9 cellular contexts compared by ENCODE assay signal in the genomic region with DNA sequence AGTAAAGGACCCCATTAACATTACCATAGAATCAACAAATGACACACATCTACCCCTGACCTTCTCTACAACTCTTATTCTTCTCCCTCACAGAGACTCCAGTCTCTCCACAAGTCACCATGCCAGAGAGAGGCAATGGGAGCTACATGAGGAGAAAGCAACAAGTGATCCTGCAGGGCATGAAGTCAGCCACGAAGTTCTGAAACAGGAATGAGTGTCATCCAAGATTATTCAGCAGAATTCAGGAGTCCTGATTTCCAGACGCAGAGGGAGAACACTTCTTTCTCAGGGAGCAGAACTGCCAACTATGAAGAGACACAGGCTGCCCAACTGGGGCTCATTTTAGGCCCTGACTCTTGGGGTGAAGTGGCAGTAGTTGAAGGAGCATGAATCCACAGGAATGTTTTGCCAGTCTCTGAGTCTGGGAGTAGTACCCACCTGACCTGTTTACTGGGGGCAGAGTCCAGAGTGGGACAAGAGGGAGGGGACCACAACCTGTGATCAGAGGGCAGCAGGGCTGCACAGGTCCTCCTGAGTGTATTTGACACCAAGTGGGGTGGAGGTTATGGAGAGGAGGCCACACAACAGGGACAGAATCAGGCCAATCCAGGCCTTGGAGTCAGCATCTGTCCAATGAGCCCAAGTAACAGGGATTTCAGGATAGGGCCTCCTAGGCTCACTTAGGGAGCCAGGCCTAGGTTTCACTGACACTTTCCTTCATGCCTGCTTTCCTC. TPM values are rescaled to one million over a fixed set of nuclear protein-coding genes. Genes with fewer than 3 reads are reported as not detected.
DNase-seq lines count a peak whose midpoint lies in the region; ATAC-seq, FAIRE-seq and TF ChIP-seq lines count a peak whose summit lies in the region.
"Had no signal": no experiment of that assay in that cellular context is flagged by ENCODE, and none has a peak within 500 bp of the region (broad histone marks: within the 10 kb centered on the region; RNA-seq: fewer than 3 reads in every experiment).

No MANE protein-coding gene starts in this region.

- FAIRE-seq in H54 (lab: Jason Lieb, UNC) = no peak

- H3K9me3 ChIP-seq in cardiac muscle cell (ENCODE audit: low read depth) (no peaks in the 10 kb centered on the region), mesenchymal stem cell (ENCODE audit: control insufficient read depth, low read length) (no peaks in the 10 kb centered on the region), upper lobe of right lung (no peaks in the 10 kb centered on the region)

- peak overlapping the region; percentile 14 for H2AK5ac ChIP-seq in mesenchymal stem cell (ENCODE audit: low read length, severe bottlenecking)

- H3K36me3 ChIP-seq in cardiac muscle cell = no peaks in the 10 kb centered on the region
- H3K36me3 ChIP-seq in brain microvascular endothelial cell (replicated peaks) = no peaks in the 10 kb centered on the region
- H3K36me3 ChIP-seq in mesenchymal stem cell (ENCODE audit: control insufficient read depth in 1 of 2, insufficient read depth in 2 of 2, low read depth in 1 of 2, low read length in 2 of 2) = peaks cover 7 to 8% of the 10 kb centered on the region in 2 experiments
- peaks cover 10% of the 10 kb centered on the region for H3K36me3 ChIP-seq in upper lobe of right lung

- peak overlapping the region; percentile 74 for H2BK120ac ChIP-seq in mesenchymal stem cell (ENCODE audit: low read depth, low read length)

- H3K18ac ChIP-seq in mesenchymal stem cell (ENCODE audit: low read depth in 1 of 2, low read length in 2 of 2) = peak overlapping the region in 1 of 2 experiments; percentile 69

- peak overlapping the region; percentile 31 for H2BK15ac ChIP-seq in mesenchymal stem cell (ENCODE audit: low read depth, poor library complexity, severe bottlenecking)

- ATAC-seq in Right ventricle myocardium superior (ENCODE audit: poor library complexity) (no peak), upper lobe of right lung (no peak), HG03039 (IDR thresholded peaks at IDR 0.05; ENCODE audit: unreplicated experiment) (no peak)

- in situ Hi-C loops in brain microvascular endothelial cell (cut with HindIII; ENCODE audit: low pct_ligation_motif_present, low sequenced_read_pairs) = no loop called here

- H3K9ac ChIP-seq in mesenchymal stem cell (ENCODE audit: low read length) = peak overlapping the region; percentile 84

- TF ChIP-seq CTCF in cardiac muscle cell (IDR thresholded peaks at IDR 0.05; ENCODE audit: low read depth, low read length) (no peak), brain microvascular endothelial cell (IDR thresholded peaks at IDR 0.05; ENCODE audit: low read depth, low read length, missing control alignments) (no peak), upper lobe of right lung (IDR thresholded peaks at IDR 0.05) (no peak)

- no peak for TF ChIP-seq POLR2A in H54 (IDR thresholded peaks at IDR 0.05; ENCODE audit: low read depth, low read length)

- peak overlapping the region; percentile 5 for H4K8ac ChIP-seq in mesenchymal stem cell (ENCODE audit: low read length)

- WGBS in mesenchymal stem cell = 90% methylated on average over 2 of the region's 2 CpGs

- peaks cover 13% of the 10 kb centered on the region for H3K4me1 ChIP-seq in cardiac muscle cell (ENCODE audit: low read depth)
- peaks cover 20% of the 10 kb centered on the region for H3K4me1 ChIP-seq in mesenchymal stem cell (ENCODE audit: control insufficient read depth, insufficient read depth, low read depth, low read length)
- peaks cover 26% of the 10 kb centered on the region for H3K4me1 ChIP-seq in upper lobe of right lung

- peak overlapping the region; percentile 71 for H3K4me2 ChIP-seq in mesenchymal stem cell (ENCODE audit: low read length, poor library complexity, severe bottlenecking)

- H3K14ac ChIP-seq in mesenchymal stem cell (ENCODE audit: low read length in 2 of 2) = peak overlapping the region in 1 of 2 experiments; percentile 9

- H3K4ac ChIP-seq in mesenchymal stem cell (ENCODE audit: low read depth in 1 of 2, low read length in 2 of 2) = peak overlapping the region; percentile 22 to 55

- peak overlapping the region; percentile 18 to 51 for H2BK12ac ChIP-seq in mesenchymal stem cell (ENCODE audit: low read length in 2 of 2)

- H3K27me3 ChIP-seq in cardiac muscle cell (no peaks in the 10 kb centered on the region), brain microvascular endothelial cell (replicated peaks) (no peaks in the 10 kb centered on the region), mesenchymal stem cell (ENCODE audit: control insufficient read depth in 1 of 2, insufficient read depth in 1 of 2, low read length in 2 of 2) (peaks cover 0 to 3% of the 10 kb centered on the region in 2 experiments), upper lobe of right lung (no peaks in the 10 kb centered on the region)

- intact Hi-C loops in Right ventricle myocardium superior (cut with DNase I) = no loop called here
- intact Hi-C loops in upper lobe of right lung (cut with DNase I) = no loop called here

- no peak overlapping the region for H2BK5ac ChIP-seq in mesenchymal stem cell (ENCODE audit: low read depth, low read length, poor library complexity, severe bottlenecking)

- peak overlapping the region; percentile 30 for H4K91ac ChIP-seq in mesenchymal stem cell (ENCODE audit: low read length)

- no peak overlapping the region for H2AFZ ChIP-seq in mesenchymal stem cell (ENCODE audit: low read depth, low read length)

- H3K27ac ChIP-seq in cardiac muscle cell (peak overlapping the region; percentile 95), brain microvascular endothelial cell (no peak overlapping the region), mesenchymal stem cell (ENCODE audit: low read length, poor library complexity, severe bottlenecking) (peak overlapping the region; percentile 63), upper lobe of right lung (peak overlapping the region; percentile 93)

- DNase-seq in cardiac muscle cell (ENCODE audit: low read depth in 1 of 2, low spot score in 1 of 2) = no peak
- DNase-seq in Right ventricle myocardium superior = no peak
- no peak for DNase-seq in brain microvascular endothelial cell
- no peak for DNase-seq in mesenchymal stem cell
- no peak for DNase-seq in upper lobe of right lung
- DNase-seq in NCI-H1694 (lab: John Stamatoyannopoulos, UW) = no peak
- no peak for DNase-seq in H54 (ENCODE audit: insufficient read length, low spot score)
- DNase-seq: GF-D8 had no signal

- peaks cover 16% of the 10 kb centered on the region for H3K79me1 ChIP-seq in mesenchymal stem cell (replicated peaks; ENCODE audit: low read length, poor library complexity, severe bottlenecking)

- H3K23ac ChIP-seq in mesenchymal stem cell (ENCODE audit: low read length in 2 of 2) = no peak overlapping the region

- H3K4me3 ChIP-seq in cardiac muscle cell = peak overlapping the region; percentile 78
- H3K4me3 ChIP-seq in brain microvascular endothelial cell (ENCODE audit: low read depth, low read length) = peak overlapping the region; percentile 77
- H3K4me3 ChIP-seq in mesenchymal stem cell (ENCODE audit: insufficient read depth in 1 of 2, low read depth in 1 of 2, low read length in 2 of 2) = peak overlapping the region; percentile 61 to 93
- peak overlapping the region; percentile 81 for H3K4me3 ChIP-seq in upper lobe of right lung

RNA-seq across cellular contexts. Expression of a gene that starts 2.4 kb away (rescaled TPM):
- total RNA-seq in cardiac muscle cell = 29.9 and 47.7 TPM in 2 replicates
- 26.0 and 30.4 TPM in 2 replicates for polyA plus RNA-seq in cardiac muscle cell
- total RNA-seq in Right ventricle myocardium superior = 11.3 TPM
- polyA plus RNA-seq in mesenchymal stem cell (2013, experiment 1 of 2) = 13.8 TPM
- polyA plus RNA-seq in mesenchymal stem cell (2013, experiment 2 of 2) = 12.8 TPM
- total RNA-seq in upper lobe of right lung = 40.9 TPM

RNA-seq across cellular contexts. Expression of a gene that starts 28.6 kb away (rescaled TPM):
- 0.03 and 0.07 TPM in 2 replicates for total RNA-seq in cardiac muscle cell
- polyA plus RNA-seq in cardiac muscle cell = not detected in 2 replicates
- total RNA-seq in Right ventricle myocardium superior = not detected
- polyA plus RNA-seq in mesenchymal stem cell (2013, experiment 1 of 2) = 0.01 TPM
- polyA plus RNA-seq in mesenchymal stem cell (2013, experiment 2 of 2) = not detected
- total RNA-seq in upper lobe of right lung = 0.20 TPM
